ENCODE assay signal across 10 cellular contexts in the genomic region with DNA sequence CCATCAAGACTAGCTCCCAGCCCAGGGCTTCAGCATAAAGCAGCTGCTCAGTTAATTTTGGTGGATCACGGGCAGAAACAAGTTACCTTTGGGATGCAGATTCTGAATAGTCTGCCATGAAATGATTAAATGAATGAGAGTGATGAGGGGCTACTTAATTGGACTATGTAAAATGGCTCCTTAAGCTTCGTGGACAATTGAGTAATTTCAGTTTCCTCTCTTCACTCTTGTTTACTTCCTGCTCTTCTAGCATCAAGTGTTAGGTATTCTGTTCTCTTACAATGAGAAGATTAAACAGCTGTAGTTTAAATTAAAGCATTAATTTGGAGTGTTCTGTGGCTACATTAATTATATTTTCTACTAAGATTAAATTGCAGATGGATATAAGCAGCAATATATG. TPM values are rescaled to one million over a fixed set of nuclear protein-coding genes. Genes with fewer than 3 reads are reported as not detected.
A peak's percentile ranks its signal among the peaks of the same experiment; 100 is the strongest.
DNase-seq lines count a peak whose midpoint lies in the region; ATAC-seq, FAIRE-seq and TF ChIP-seq lines count a peak whose summit lies in the region.
"Had no signal": no experiment of that assay in that cellular context is flagged by ENCODE, and none has a peak within 500 bp of the region (broad histone marks: within the 10 kb centered on the region; RNA-seq: fewer than 3 reads in every experiment).

No MANE protein-coding gene starts in this region.

- peaks cover 100% of the 10 kb centered on the region for H3K4me1 ChIP-seq in left ventricle myocardium inferior
- H3K4me1 ChIP-seq in Panc1 (ENCODE audit: control insufficient read depth, insufficient read depth, low read length) = peaks cover 52% of the 10 kb centered on the region
- peaks cover 90% of the 10 kb centered on the region for H3K4me1 ChIP-seq in vagina

- H3K27ac ChIP-seq in left ventricle myocardium inferior (replicated peaks) (peak overlapping the region; percentile 72), Panc1 (ENCODE audit: low read length) (peak overlapping the region; percentile 40; the same call in 1 of the 2 replicates), vagina (peak overlapping the region; percentile 47)

- DNase-seq in left ventricle myocardium inferior (no peak), Right ventricle myocardium superior (no peak), Panc1 (ENCODE audit: low read depth, low spot score) (no peak), vagina (ENCODE audit: extremely low spot score in 2 of 2) (no peak), amniotic stem cell (lab: John Stamatoyannopoulos, UW) (no peak), SIG-M5 treated with dmso at 0.1 percent for 504 hours (lab: John Stamatoyannopoulos, UW; ENCODE audit: unreplicated experiment) (no peak)
- DNase-seq: activated CD4-positive, alpha-beta T cell treated with anti-CD3 and anti-CD28 coated beads for 1 hour; Caco-2 had no signal

- FAIRE-seq in islet of Langerhans (lab: Jason Lieb, UNC) = peak; percentile 70

- CTCF ChIA-PET in Panc1 (lab: Charles Lee) = no interaction called here

- no peaks in the 10 kb centered on the region for H3K36me3 ChIP-seq in left ventricle myocardium inferior
- H3K36me3 ChIP-seq in Panc1 (ENCODE audit: control insufficient read depth, insufficient read depth, low read length) = no peaks in the 10 kb centered on the region
- H3K36me3 ChIP-seq in vagina = peaks cover 0 to 7% of the 10 kb centered on the region in 2 donors

- POLR2A ChIA-PET in Panc1 (lab: Charles Lee) = no interaction called here

- ATAC-seq in Right ventricle myocardium superior (ENCODE audit: poor library complexity) (no peak), Panc1 (no peak), GM18517 (IDR thresholded peaks at IDR 0.05; ENCODE audit: unreplicated experiment) (no peak)

- H3K27me3 ChIP-seq in left ventricle myocardium inferior (ENCODE audit: low read depth) = no peaks in the 10 kb centered on the region
- H3K27me3 ChIP-seq in Panc1 (ENCODE audit: control insufficient read depth, insufficient read depth, low read length) = no peaks in the 10 kb centered on the region
- no peaks in the 10 kb centered on the region for H3K27me3 ChIP-seq in vagina

- in situ Hi-C loops in Panc1 (cut with HindIII; ENCODE audit: low pct_unique_long_range_greater_than_20kb, low sequenced_read_pairs) = no loop called here

- H3K9me3 ChIP-seq in left ventricle myocardium inferior (replicated peaks) (no peaks in the 10 kb centered on the region), Panc1 (ENCODE audit: control insufficient read depth, insufficient read depth, low read depth, low read length) (no peaks in the 10 kb centered on the region), vagina (no peaks in the 10 kb centered on the region)
- H3K9me3 ChIP-seq: Caco-2 had no signal

- no peak for TF ChIP-seq POLR2A in vagina (IDR thresholded peaks at IDR 0.05)

- TF ChIP-seq CTCF in left ventricle myocardium inferior (IDR thresholded peaks at IDR 0.05; ENCODE audit: borderline replicate concordance) (no peak), Panc1 (IDR thresholded peaks at IDR 0.05) (no peak), vagina (IDR thresholded peaks at IDR 0.05) (no peak)

- intact Hi-C loops in left ventricle myocardium inferior (cut with micrococcal nuclease) = no loop called here
- intact Hi-C loops in Right ventricle myocardium superior (cut with DNase I) = no loop called here
- intact Hi-C loops in Panc1 (cut with micrococcal nuclease; ENCODE audit: unreplicated experiment) = no loop called here
- intact Hi-C loops in vagina (cut with DNase I) = no loop called here

- no TSS peak for BruUV-seq in Panc1 (replicated peaks; lab: Mats Ljungman, UMichigan)

- H3K4me3 ChIP-seq in left ventricle myocardium inferior = no peak overlapping the region
- H3K4me3 ChIP-seq in Panc1 (ENCODE audit: low read depth in 2 of 2, low read length in 2 of 2) = no peak overlapping the region
- H3K4me3 ChIP-seq in vagina = no peak overlapping the region

RNA-seq across cellular contexts. Expression of a gene that starts 28.1 kb away (rescaled TPM):
- 132 TPM for total RNA-seq in left ventricle myocardium inferior
- total RNA-seq in Right ventricle myocardium superior = 103 TPM
- total RNA-seq in Panc1 (2021; ENCODE audit: unreplicated experiment) = 23.4 TPM
- polyA plus RNA-seq in Panc1 (2012; ENCODE audit: insufficient read length) = 5.5 TPM
- 134 TPM for total RNA-seq in vagina
